8 cellular contexts compared by ENCODE assay signal in genomic region chr19:58059003-58059671, GRCh38. TPM values are rescaled to one million over a fixed set of nuclear protein-coding genes. Genes with fewer than 3 reads are reported as not detected.
DNase-seq lines count a peak whose midpoint lies in the region; ATAC-seq and TF ChIP-seq lines count a peak whose summit lies in the region.

Gene ZNF135, plus strand, starts transcription at chr19:58059282. Its CDS starts 721 bp downstream, at chr19:58060003.

- peak within 1 kb of the TSS in 4 of 5 donors; percentile 61 to 79 (median 70) for H3K9ac ChIP-seq in subcutaneous abdominal adipose tissue (ENCODE audit: low read length in 5 of 5)

- TF ChIP-seq POLR2A in Peyer's patch (IDR thresholded peaks at IDR 0.05) (no peak), ovary (IDR thresholded peaks at IDR 0.05) (peak; percentile 38)

- H3K36me3 ChIP-seq in Peyer's patch (peaks cover 0 to 9% (median 0%) of the 10 kb centered on the region in 3 donors), heart right ventricle (peaks cover 0 to 22% (median 8%) of the 10 kb centered on the region in 9 donors), ovary (no peaks in the 10 kb centered on the region), subcutaneous abdominal adipose tissue (ENCODE audit: control insufficient read depth in 5 of 5, insufficient read depth in 5 of 5, low read length in 5 of 5) (peaks cover under 1 to 14% (median 11%) of the 10 kb centered on the region in 5 donors)

- H3K4me3 ChIP-seq in Peyer's patch, result peak within 1 kb of the TSS; percentile 49 to 65 (median 55)
- H3K4me3 ChIP-seq in heart right ventricle, result peak within 1 kb of the TSS; percentile 51 to 84 (median 72)
- H3K4me3 ChIP-seq in ovary, result peak within 1 kb of the TSS; percentile 62
- peak within 1 kb of the TSS; percentile 67 to 91 (median 77) for H3K4me3 ChIP-seq in subcutaneous abdominal adipose tissue (ENCODE audit: low read depth in 1 of 5, low read length in 5 of 5)

- 1 to 2% (median 1%) methylated on average over 51 to 62 of the region's 62 CpGs for WGBS in adipose tissue, 3 donors
- 0 to 1% methylated on average over 48 to 62 of the region's 62 CpGs for WGBS in heart right ventricle, 2 donors
- 0 to 5% (median 1%) methylated on average over 17 to 62 of the region's 62 CpGs for WGBS in ovary, 3 donors

- peak; percentile 81 for DNase-seq in DMS114 treated with DMSO at 0.1 percent for 48 hours (lab: John Stamatoyannopoulos, UW; ENCODE audit: unreplicated experiment)
- peak; percentile 46 to 83 (median 82) for DNase-seq in Peyer's patch
- peak; percentile 92 to 94 for DNase-seq in heart right ventricle
- peak; percentile 91 to 95 (median 93) for DNase-seq in ovary
- no peak for DNase-seq in NCI-H1048 (lab: John Stamatoyannopoulos, UW)

- ATAC-seq in heart right ventricle (peak; percentile 96 to 98 (median 98)), HG02759 (IDR thresholded peaks at IDR 0.05; ENCODE audit: unreplicated experiment) (no peak)

- peak within 1 kb of the TSS; percentile 75 to 88 (median 83) for H3K27ac ChIP-seq in Peyer's patch
- H3K27ac ChIP-seq in adipose tissue (ENCODE audit: low read depth, low read length), result peak within 1 kb of the TSS; percentile 60
- peak within 1 kb of the TSS; percentile 84 to 99 (median 95) for H3K27ac ChIP-seq in heart right ventricle
- peak within 1 kb of the TSS; percentile 92 to 94 for H3K27ac ChIP-seq in ovary
- H3K27ac ChIP-seq in subcutaneous abdominal adipose tissue (ENCODE audit: low read depth, low read length), result peak within 1 kb of the TSS; percentile 70

- H3K9me3 ChIP-seq in Peyer's patch (peaks cover 0 to 33% (median 11%) of the 10 kb centered on the region in 4 donors), heart right ventricle (peaks cover 0 to 72% (median 0%) of the 10 kb centered on the region in 11 donors), ovary (peaks cover 0 to 15% of the 10 kb centered on the region in 2 donors), subcutaneous abdominal adipose tissue (ENCODE audit: control insufficient read depth in 5 of 5, low read length in 5 of 5) (peaks cover 11 to 46% (median 34%) of the 10 kb centered on the region in 5 donors)

- TF ChIP-seq EP300 in ovary (IDR thresholded peaks at IDR 0.05), result no peak

- no peaks in the 10 kb centered on the region for H3K4me1 ChIP-seq in Peyer's patch
- peaks cover 0 to 25% (median 15%) of the 10 kb centered on the region in 9 donors for H3K4me1 ChIP-seq in heart right ventricle
- peaks cover 6% of the 10 kb centered on the region for H3K4me1 ChIP-seq in ovary (ENCODE audit: insufficient read depth)
- H3K4me1 ChIP-seq in subcutaneous abdominal adipose tissue (ENCODE audit: control insufficient read depth in 5 of 5, insufficient read depth in 5 of 5, low read length in 5 of 5), result peaks cover 0 to 28% (median 21%) of the 10 kb centered on the region in 5 donors

- intact Hi-C loops in heart right ventricle (cut with DNase I) (loop anchor here in 6 of 10 donors (2.0 to 5.0 kb wide), 2 partner anchors 38 to 56 kb away; partner anchors contain the start of genes ZSCAN18 (in 5 of the 6) and ZNF606 (in 1 of the 6)), ovary (cut with DNase I) (no loop called here)

- TF ChIP-seq CTCF in Peyer's patch (IDR thresholded peaks at IDR 0.05) (no peak), heart right ventricle (IDR thresholded peaks at IDR 0.05) (no peak), ovary (IDR thresholded peaks at IDR 0.05) (no peak)

- H3K27me3 ChIP-seq in Peyer's patch, result no peaks in the 10 kb centered on the region
- no peaks in the 10 kb centered on the region for H3K27me3 ChIP-seq in heart right ventricle
- H3K27me3 ChIP-seq in ovary, result no peaks in the 10 kb centered on the region
- H3K27me3 ChIP-seq in subcutaneous abdominal adipose tissue (ENCODE audit: control insufficient read depth in 5 of 5, insufficient read depth in 4 of 5, low read length in 5 of 5), result no peaks in the 10 kb centered on the region

RNA-seq across cellular contexts. Expression of gene ZNF135, which starts in this region (rescaled TPM):
- total RNA-seq in Peyer's patch, result 1 to 10 TPM; 1.2 to 6.6 (median 4.0) TPM
- polyA plus RNA-seq in adipose tissue, result 1 to 10 TPM; 2.5 to 3.4 (median 3.1) TPM
- total RNA-seq in heart right ventricle, result 1 to 10 TPM; 2.9 to 5.0 (median 3.9) TPM
- polyA plus RNA-seq in heart right ventricle, result 10 to 100 TPM in 1 of 2 donors, 1 to 10 TPM in 1; 2.5 to 10.1 TPM
- 10 to 100 TPM in 6 of 7 donors, 1 to 10 TPM in 1; 9.0 to 17.5 (median 15.7) TPM for total RNA-seq in ovary
- polyA plus RNA-seq in ovary, result 10 to 100 TPM; 11.4 to 12.0 TPM

Comparison
In these comparisons a context has a peak if more than half of its experiments do, and no peak if none do; other contexts are left out.
1. intact Hi-C loops: an anchor here in heart right ventricle (2.0 to 5.0 kb wide); none called in ovary.